Comparison of ENCODE assay signal across 1 cellular context in genomic region chr15:96336643-96337353, GRCh38.
TF ChIP-seq lines count a peak whose summit lies in the region.

No MANE protein-coding gene starts in this region.

TF ChIP-seq in HEK293, 187 proteins besides CTCF, POLR2A, EP300 and RAD21 (continued from another document):
- TF ChIP-seq ZBTB10 (tag by site-specific recombination; IDR thresholded peaks at IDR 0.05) (no peak), PRDM1 (tag by site-specific recombination; IDR thresholded peaks at IDR 0.05) (0 out of 2 replicates have a peak, but pooled peaks have one; percentile 28), REPIN1 (tag by site-specific recombination; IDR thresholded peaks at IDR 0.05; ENCODE audit: low read depth) (no peak), PRDM4 (tag by site-specific recombination; IDR thresholded peaks at IDR 0.05) (peak; percentile 100), ZNF791 (tag by site-specific recombination; IDR thresholded peaks at IDR 0.05) (no peak), PRDM2 (tag by site-specific recombination; IDR thresholded peaks at IDR 0.05; ENCODE audit: borderline replicate concordance) (no peak), ZNF530 (tag by site-specific recombination; IDR thresholded peaks at IDR 0.05; ENCODE audit: low read depth) (no peak), ZNF391 (tag by site-specific recombination; IDR thresholded peaks at IDR 0.05; ENCODE audit: borderline replicate concordance, low read depth) (no peak), ZNF18 (tag by site-specific recombination; IDR thresholded peaks at IDR 0.05) (0 out of 2 replicates have a peak, but pooled peaks have one; percentile 49), ZBTB8A (tag by site-specific recombination; IDR thresholded peaks at IDR 0.05) (peak; percentile 59), ZNF398 (tag by site-specific recombination; IDR thresholded peaks at IDR 0.05) (0 out of 2 replicates have a peak, but pooled peaks have one; percentile 20), ZBTB20 (tag by site-specific recombination; IDR thresholded peaks at IDR 0.05) (no peak), ZNF658 (tag by site-specific recombination; IDR thresholded peaks at IDR 0.05) (no peak), SP7 (tag by site-specific recombination; IDR thresholded peaks at IDR 0.05) (peak; percentile 31; the same call in 1 of the 2 replicates), MYNN (tag by site-specific recombination; IDR thresholded peaks at IDR 0.05; ENCODE audit: borderline replicate concordance) (no peak), KLF17 (tag by site-specific recombination; IDR thresholded peaks at IDR 0.05) (no peak), ZNF416 (tag by site-specific recombination; IDR thresholded peaks at IDR 0.05) (no peak), EGR2 (tag by site-specific recombination; IDR thresholded peaks at IDR 0.05; ENCODE audit: low read depth) (no peak), ZNF138 (tag by site-specific recombination; IDR thresholded peaks at IDR 0.05; ENCODE audit: borderline replicate concordance) (no peak), ZNF768 (tag by site-specific recombination; IDR thresholded peaks at IDR 0.05) (no peak), ZNF544 (tag by site-specific recombination; IDR thresholded peaks at IDR 0.05) (no peak), ZNF266 (tag by site-specific recombination; IDR thresholded peaks at IDR 0.05; ENCODE audit: low read depth) (no peak), ZNF292 (tag by site-specific recombination; IDR thresholded peaks at IDR 0.05; ENCODE audit: borderline replicate concordance, low read depth) (no peak), ZNF202 (tag by site-specific recombination; IDR thresholded peaks at IDR 0.05; ENCODE audit: borderline replicate concordance) (no peak), PRDM6 (tag by site-specific recombination; IDR thresholded peaks at IDR 0.05) (peak; percentile 7; the same call in 1 of the 2 replicates), ZNF488 (tag by site-specific recombination; IDR thresholded peaks at IDR 0.05) (no peak), ZNF341 (tag by site-specific recombination; IDR thresholded peaks at IDR 0.05; ENCODE audit: low read depth) (peak; percentile 31; the same call in 1 of the 2 replicates), ZNF48 (tag by site-specific recombination; IDR thresholded peaks at IDR 0.05) (no peak), ZNF830 (tag by site-specific recombination; IDR thresholded peaks at IDR 0.05; ENCODE audit: low read depth) (no peak), ZNF776 (tag by site-specific recombination; IDR thresholded peaks at IDR 0.05; ENCODE audit: borderline replicate concordance) (no peak)
